ENCODE assay signal across 8 cellular contexts in genomic region chr19:19320362-19321142, GRCh38. TPM values are rescaled to one million over a fixed set of nuclear protein-coding genes. Genes with fewer than 3 reads are reported as not detected.
DNase-seq lines count a peak whose midpoint lies in the region; ATAC-seq and TF ChIP-seq lines count a peak whose summit lies in the region.

Gene MAU2 (plus strand): TSS chr19:19320829. CDS start chr19:19320860, 31 bp downstream.
Gene SUGP1 (minus strand): TSS chr19:19320509. CDS start chr19:19320496, 13 bp downstream.

- H3K27me3 ChIP-seq in left lung: no peaks in the 10 kb centered on the region

- H3K9me3 Mint-ChIP-seq in dendritic cell treated with granulocyte-macrophage colony-stimulating factor and Interleukin-4, amounts not matched to agents 40 ng/mL and 50 ng/mL, for 4 days: no peaks in the 10 kb centered on the region

- peak within 1 kb of the TSS; percentile 95 for H3K4me3 Mint-ChIP-seq in dendritic cell treated with granulocyte-macrophage colony-stimulating factor and Interleukin-4, amounts not matched to agents 40 ng/mL and 50 ng/mL, for 4 days

- H3K36me3 Mint-ChIP-seq in dendritic cell treated with granulocyte-macrophage colony-stimulating factor and Interleukin-4, amounts not matched to agents 40 ng/mL and 50 ng/mL, for 4 days (ENCODE audit: low read depth): peaks cover 62% of the 10 kb centered on the region

- ATAC-seq in HG03460 (IDR thresholded peaks at IDR 0.05; ENCODE audit: unreplicated experiment): peak; percentile 86
- ATAC-seq in left lung: peak; percentile 98

- peak within 1 kb of the TSS; percentile 99 to 100 for H3K4me3 ChIP-seq in left lung

- H3K4me1 ChIP-seq in left lung: peaks cover 11 to 41% of the 10 kb centered on the region in 2 donors

- H3K27ac ChIP-seq in left lung: peak within 1 kb of the TSS; percentile 88 to 90

- DNase-seq in C1 segment of cervical spinal cord (lab: John Stamatoyannopoulos, UW): peak; percentile 59 to 97 (median 86)
- DNase-seq in GM19240 (ENCODE audit: insufficient read length, low spot score): peak; percentile 92
- peak; percentile 84 to 92 for DNase-seq in NCI-H526 (lab: John Stamatoyannopoulos, UW)
- peak; percentile 88 for DNase-seq in activated CD4-positive, alpha-beta T cell treated with anti-CD3 and anti-CD28 coated beads, Interleukin-2, amount 50 U/mL, for 1 hour
- peak; percentile 92 to 97 for DNase-seq in left lung
- peak; percentile 85 to 86 for DNase-seq in stimulated activated CD4-positive, alpha-beta T cell treated with anti-CD3 and anti-CD28 coated beads, Interleukin-2, amount 100 ng/mL, for 48 hours

- H3K27ac Mint-ChIP-seq in dendritic cell treated with granulocyte-macrophage colony-stimulating factor and Interleukin-4, amounts not matched to agents 40 ng/mL and 50 ng/mL, for 4 days: peak within 1 kb of the TSS; percentile 99

- H3K27me3 Mint-ChIP-seq in dendritic cell treated with granulocyte-macrophage colony-stimulating factor and Interleukin-4, amounts not matched to agents 40 ng/mL and 50 ng/mL, for 4 days: no peaks in the 10 kb centered on the region

- peak; percentile 27 to 38 for TF ChIP-seq CTCF in left lung (IDR thresholded peaks at IDR 0.05)

- peaks cover 39% of the 10 kb centered on the region for H3K4me1 Mint-ChIP-seq in dendritic cell treated with granulocyte-macrophage colony-stimulating factor and Interleukin-4, amounts not matched to agents 40 ng/mL and 50 ng/mL, for 4 days (ENCODE audit: low read depth)

- H3K9me3 ChIP-seq in left lung: no peaks in the 10 kb centered on the region

- peaks cover 0 to 34% of the 10 kb centered on the region in 2 donors for H3K36me3 ChIP-seq in left lung

- intact Hi-C loops in dendritic cell treated with granulocyte-macrophage colony-stimulating factor and Interleukin-4, amounts not matched to agents 40 ng/mL and 50 ng/mL, for 4 days (cut with micrococcal nuclease): no loop called here
- intact Hi-C loops in left lung (cut with DNase I): no loop called here

RNA-seq across cellular contexts. Expression of gene MAU2, which starts in this region (rescaled TPM):
- total RNA-seq in left lung: 10 to 100 TPM; 46.7 to 50.8 TPM

RNA-seq across cellular contexts. Expression of gene SUGP1, which starts in this region (rescaled TPM):
- 10 to 100 TPM; 35.6 to 37.7 TPM for total RNA-seq in left lung

Comparison
In these comparisons a context has a peak if more than half of its experiments do, and no peak if none do; other contexts are left out.
1. Peak in every context shown above with its lines: DNase-seq, ATAC-seq, H3K4me3 ChIP-seq and H3K27ac ChIP-seq.